11 cellular contexts compared by ENCODE assay signal in the genomic region with DNA sequence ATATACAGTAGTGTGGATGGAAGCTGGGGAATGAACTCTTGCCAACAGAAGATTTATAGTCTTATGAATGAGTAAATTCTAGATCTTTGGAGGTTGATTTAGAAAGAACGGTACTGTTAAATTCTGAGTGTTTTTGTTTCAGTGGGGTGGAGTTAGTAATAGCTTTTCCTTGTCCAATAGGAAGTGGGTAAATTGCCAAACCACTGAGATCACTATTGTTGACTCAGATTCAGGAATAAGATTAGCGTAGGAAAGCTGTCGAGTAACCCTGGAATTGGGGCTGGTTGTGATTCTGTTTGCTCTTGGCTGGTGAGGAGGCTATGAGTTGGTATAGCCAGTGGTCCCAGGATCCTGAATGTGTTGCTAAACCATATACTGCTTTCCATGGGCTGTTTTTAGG.
DNase-seq lines count a peak whose midpoint lies in the region; ATAC-seq and TF ChIP-seq lines count a peak whose summit lies in the region.
"Had no signal": no experiment of that assay in that cellular context is flagged by ENCODE, and none has a peak within 500 bp of the region (broad histone marks: within the 10 kb centered on the region; RNA-seq: fewer than 3 reads in every experiment).

No MANE protein-coding gene starts in this region.

- intact Hi-C loops in naive thymus-derived CD4-positive, alpha-beta T cell (cut with micrococcal nuclease): loop anchor here in 1 of 2 donors (2.0 to 5.0 kb wide), 3 partner anchors 37 to 899 kb away; no protein-coding TSS in a partner anchor

- H3K9me3 Mint-ChIP-seq in naive thymus-derived CD4-positive, alpha-beta T cell: no peaks in the 10 kb centered on the region

- POLR2A ChIA-PET in AG04450 (lab: Yijun Ruan, JAX): no interaction called here
- POLR2A ChIA-PET in naive thymus-derived CD4-positive, alpha-beta T cell (lab: Charles Lee): no interaction called here

- no peak for TF ChIP-seq CTCF in AG04450 (IDR thresholded peaks at IDR 0.05; ENCODE audit: low read depth, low read length)

- CTCF ChIA-PET in AG04450 (lab: Charles Lee): interaction anchor here (0.9 to 1.7 kb wide), 5 partner anchors 9 to 471 kb away, joined by 3 to 6 read pairs (median 4); no protein-coding TSS in a partner anchor
- CTCF ChIA-PET in naive thymus-derived CD4-positive, alpha-beta T cell (lab: Charles Lee): interaction anchor here (1.1 kb wide), 1 partner anchor 478 kb away, joined by 3 read pairs; a partner anchor contains a TSS

- peak; percentile 49 for DNase-seq in AG04450 (ENCODE audit: low read depth, low spot score)
- DNase-seq in NCI-H69 (lab: John Stamatoyannopoulos, UW): peak; percentile 40
- DNase-seq in epithelial cell of prostate (ENCODE audit: low read depth, low spot score): peak; percentile 50
- DNase-seq in naive thymus-derived CD4-positive, alpha-beta T cell: no peak
- DNase-seq in NCI-H146 treated with DMSO at 0.1 percent for 48 hours (lab: John Stamatoyannopoulos, UW; ENCODE audit: unreplicated experiment): no peak
- no peak for DNase-seq in NK-92 treated with Interleukin-12 subunit alpha and Interleukin-12 subunit beta, amount 100 ng/mL, for 24 hours (lab: John Stamatoyannopoulos, UW)
- DNase-seq in effector CD8-positive, alpha-beta T cell (lab: John Stamatoyannopoulos, UW): no peak
- DNase-seq: activated effector memory CD4-positive, alpha-beta T cell treated with anti-CD3 and anti-CD28 coated beads, Interleukin-2, amount 50 U/mL, for 16 hours; NCI-H2029; T-helper 1 cell had no signal

- H3K27ac ChIP-seq in AG04450 (ENCODE audit: low read depth, low read length): no peak overlapping the region
- no peak overlapping the region for H3K27ac ChIP-seq in epithelial cell of prostate
- no peak overlapping the region for H3K27ac ChIP-seq in naive thymus-derived CD4-positive, alpha-beta T cell (ENCODE audit: low read depth, low read length)

- H3K36me3 Mint-ChIP-seq in naive thymus-derived CD4-positive, alpha-beta T cell: peaks cover 12 to 46% (median 21%) of the 10 kb centered on the region in 5 donors

- H3K36me3 ChIP-seq in naive thymus-derived CD4-positive, alpha-beta T cell (ENCODE audit: control insufficient read depth in 2 of 3, insufficient read depth in 3 of 3, low read length in 3 of 3): no peaks in the 10 kb centered on the region

- H3K27ac Mint-ChIP-seq in naive thymus-derived CD4-positive, alpha-beta T cell: peak overlapping the region in 2 of 9 donors; percentile 5 to 20

- no peak overlapping the region for H3K4me3 Mint-ChIP-seq in naive thymus-derived CD4-positive, alpha-beta T cell

- H3K9me3 ChIP-seq in AG04450 (ENCODE audit: control insufficient read depth, insufficient read depth, low read length): no peaks in the 10 kb centered on the region
- H3K9me3 ChIP-seq in naive thymus-derived CD4-positive, alpha-beta T cell (ENCODE audit: control insufficient read depth in 2 of 3, low read length in 3 of 3): no peaks in the 10 kb centered on the region

- peaks cover 0 to 40% of the 10 kb centered on the region in 2 donors for H3K4me1 ChIP-seq in naive thymus-derived CD4-positive, alpha-beta T cell (ENCODE audit: control insufficient read depth in 2 of 2, insufficient read depth in 2 of 2, low read length in 2 of 2)

- no peaks in the 10 kb centered on the region for H3K27me3 Mint-ChIP-seq in naive thymus-derived CD4-positive, alpha-beta T cell

- H3K4me1 Mint-ChIP-seq in naive thymus-derived CD4-positive, alpha-beta T cell: peaks cover 10 to 53% (median 13%) of the 10 kb centered on the region in 7 donors

- H3K27me3 ChIP-seq in AG04450 (ENCODE audit: control insufficient read depth, insufficient read depth, low read length): no peaks in the 10 kb centered on the region
- no peaks in the 10 kb centered on the region for H3K27me3 ChIP-seq in naive thymus-derived CD4-positive, alpha-beta T cell (ENCODE audit: control insufficient read depth in 2 of 2, insufficient read depth in 2 of 2, low read length in 2 of 2)

- H3K4me3 ChIP-seq in AG04450 (ENCODE audit: low read depth, low read length): no peak overlapping the region
- H3K4me3 ChIP-seq in naive thymus-derived CD4-positive, alpha-beta T cell (ENCODE audit: low read length): no peak overlapping the region

- ATAC-seq in naive thymus-derived CD4-positive, alpha-beta T cell: peak; percentile 25
- ATAC-seq in GM21526 (IDR thresholded peaks at IDR 0.05; ENCODE audit: low FRiP score, unreplicated experiment): no peak

Comparison
In these comparisons a context has a peak if more than half of its experiments do, and no peak if none do; other contexts are left out.
1. DNase-seq: peak in AG04450 (single experiment), NCI-H69 (single experiment) and epithelial cell of prostate (single experiment); none in naive thymus-derived CD4-positive, alpha-beta T cell (0 of 9), NCI-H146 treated with DMSO at 0.1 percent for 48 hours (single experiment), NK-92 treated with Interleukin-12 subunit alpha and Interleukin-12 subunit beta, amount 100 ng/mL, for 24 hours (single experiment) and effector CD8-positive, alpha-beta T cell (single experiment).